In genomic region chr17:72467841-72468653, GRCh38 we compare ENCODE assay signal across 10 cellular contexts.
DNase-seq lines count a peak whose midpoint lies in the region; ATAC-seq and TF ChIP-seq lines count a peak whose summit lies in the region.
"Had no signal": no experiment of that assay in that cellular context is flagged by ENCODE, and none has a peak within 500 bp of the region (broad histone marks: within the 10 kb centered on the region; RNA-seq: fewer than 3 reads in every experiment).

No MANE protein-coding gene starts in this region.

- H3K9me3 ChIP-seq in adipocyte (ENCODE audit: control insufficient read depth, low read length): no peaks in the 10 kb centered on the region

- intact Hi-C loops in left cardiac atrium (cut with DNase I): no loop called here

- no peaks in the 10 kb centered on the region for H3K36me3 ChIP-seq in adipocyte (ENCODE audit: control insufficient read depth, insufficient read depth, low read length, severe bottlenecking)

- DNase-seq in HFF-Myc (ENCODE audit: extremely low read depth, low read depth) (peak; percentile 65), adipocyte (ENCODE audit: low read depth) (peak; percentile 41), left cardiac atrium (peak; percentile 52), skeletal muscle cell (ENCODE audit: low read depth) (peak; percentile 21), T-helper 2 cell (no peak), ureter (ENCODE audit: low spot score) (no peak)
- DNase-seq: SHP77 treated with DMSO at 0.1 percent for 48 hours had no signal

- peak; percentile 53 to 71 for ATAC-seq in left cardiac atrium
- no peak for ATAC-seq in GM19023 (IDR thresholded peaks at IDR 0.05; ENCODE audit: unreplicated experiment)
- ATAC-seq in GM21717 (IDR thresholded peaks at IDR 0.05; ENCODE audit: unreplicated experiment): no peak

- H3K9ac ChIP-seq in adipocyte (ENCODE audit: low read length): peak overlapping the region; percentile 73
- H3K9ac ChIP-seq: KMS-11 had no signal

- H3K27me3 ChIP-seq in adipocyte (replicated peaks; ENCODE audit: control insufficient read depth, insufficient read depth, low read length): no peaks in the 10 kb centered on the region

- peaks cover 10% of the 10 kb centered on the region for H3K4me1 ChIP-seq in adipocyte (ENCODE audit: control insufficient read depth, insufficient read depth, low read length)

- H3K4me3 ChIP-seq in HFF-Myc (replicated peaks; ENCODE audit: low read depth, low read length) (no peak overlapping the region), adipocyte (ENCODE audit: low read length) (peak overlapping the region; percentile 26), skeletal muscle cell (ENCODE audit: low read depth, low read length) (no peak overlapping the region)

- TF ChIP-seq CTCF in HFF-Myc (IDR thresholded peaks at IDR 0.05; ENCODE audit: low read depth, low read length, missing control alignments): no peak

Comparison
In these comparisons a context has a peak if more than half of its experiments do, and no peak if none do; other contexts are left out.
1. DNase-seq: peak in HFF-Myc (single experiment), adipocyte (single experiment), left cardiac atrium (single experiment) and skeletal muscle cell (single experiment); none in T-helper 2 cell (0 of 5) and ureter (single experiment).
2. ATAC-seq: peak in left cardiac atrium (2 of 2); none in GM19023 (single experiment) and GM21717 (single experiment).